17 cellular contexts compared by ENCODE assay signal in the genomic region with DNA sequence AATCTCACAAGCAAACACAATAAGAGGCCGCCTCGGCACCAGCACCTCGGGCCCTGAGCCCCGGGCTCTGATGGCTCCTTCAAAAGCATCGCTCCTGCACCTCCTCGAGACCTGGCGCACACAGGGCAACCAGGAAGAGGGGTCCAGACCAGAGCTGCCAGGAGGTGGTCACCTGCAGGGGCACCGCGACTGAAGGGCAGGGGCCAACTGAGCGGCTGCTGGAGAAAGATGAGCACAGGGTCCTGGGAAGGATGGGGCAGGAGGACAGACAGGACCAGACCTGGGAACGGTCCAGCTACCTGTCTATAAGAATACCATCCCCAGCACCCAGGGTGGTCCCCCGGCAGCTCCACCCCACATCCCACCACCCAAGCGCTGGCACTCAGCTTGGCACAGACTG. TPM values are rescaled to one million over a fixed set of nuclear protein-coding genes. Genes with fewer than 3 reads are reported as not detected.
A peak's percentile ranks its signal among the peaks of the same experiment; 100 is the strongest.
DNase-seq lines count a peak whose midpoint lies in the region; ATAC-seq and TF ChIP-seq lines count a peak whose summit lies in the region.
"Had no signal": no experiment of that assay in that cellular context is flagged by ENCODE, and none has a peak within 500 bp of the region (broad histone marks: within the 10 kb centered on the region; RNA-seq: fewer than 3 reads in every experiment).

No MANE protein-coding gene starts in this region.

- peaks cover 7% of the 10 kb centered on the region for H3K36me3 Mint-ChIP-seq in glutamatergic neuron (ENCODE audit: unreplicated experiment)
- H3K36me3 Mint-ChIP-seq in activated T-helper 2 cell treated with anti-CD3 and anti-CD28 coated beads, Interferon-gamma antibody, Interleukin-2, Interleukin-4, amounts not matched to agents 10 μg/mL and 5 μg/mL and 100 μg/mL, durations not matched to agents 14 hours and 24 hours and 36 hours (ENCODE audit: low read depth): peaks cover 49% of the 10 kb centered on the region
- H3K36me3 Mint-ChIP-seq in activated T-cell treated with anti-CD3 and anti-CD28 coated beads, Interleukin-2, amount 50 U/mL, for 72 hours (ENCODE audit: insufficient read depth in 2 of 2): peaks cover 4 to 12% of the 10 kb centered on the region in 2 donors

- ATAC-seq in right cardiac atrium (no peak), left cardiac atrium (no peak)
- ATAC-seq in activated T-cell treated with anti-CD3 and anti-CD28 coated beads, Interleukin-2, amount 50 U/mL, for 72 hours (replicated peaks in 1 of 2): no peak
- ATAC-seq: GM23338 had no signal

- H3K4me1 Mint-ChIP-seq in glutamatergic neuron (ENCODE audit: low read depth, unreplicated experiment): peaks cover 12% of the 10 kb centered on the region
- H3K4me1 Mint-ChIP-seq in activated T-helper 2 cell treated with anti-CD3 and anti-CD28 coated beads, Interferon-gamma antibody, Interleukin-2, Interleukin-4, amounts not matched to agents 10 μg/mL and 5 μg/mL and 100 μg/mL, durations not matched to agents 14 hours and 24 hours and 36 hours (ENCODE audit: low read depth): peaks cover 3% of the 10 kb centered on the region
- peaks cover 5% of the 10 kb centered on the region for H3K4me1 Mint-ChIP-seq in activated T-cell treated with anti-CD3 and anti-CD28 coated beads, Interleukin-2, amount 50 U/mL, for 72 hours (ENCODE audit: low read depth)
- H3K4me1 Mint-ChIP-seq: GM23338 had no signal

- peaks cover 11% of the 10 kb centered on the region for H3K27me3 Mint-ChIP-seq in glutamatergic neuron (ENCODE audit: unreplicated experiment)
- no peaks in the 10 kb centered on the region for H3K27me3 Mint-ChIP-seq in activated T-helper 2 cell treated with anti-CD3 and anti-CD28 coated beads, Interferon-gamma antibody, Interleukin-2, Interleukin-4, amounts not matched to agents 10 μg/mL and 5 μg/mL and 100 μg/mL, durations not matched to agents 14 hours and 24 hours and 36 hours (ENCODE audit: low read depth)
- H3K27me3 Mint-ChIP-seq in activated T-cell treated with anti-CD3 and anti-CD28 coated beads, Interleukin-2, amount 50 U/mL, for 72 hours (ENCODE audit: low read depth): no peaks in the 10 kb centered on the region
- H3K27me3 Mint-ChIP-seq: B cell; CD4-positive, alpha-beta memory T cell had no signal

- no peak overlapping the region for H3K27ac Mint-ChIP-seq in glutamatergic neuron (ENCODE audit: unreplicated experiment)
- H3K27ac Mint-ChIP-seq in activated T-helper 2 cell treated with anti-CD3 and anti-CD28 coated beads, Interferon-gamma antibody, Interleukin-2, Interleukin-4, amounts not matched to agents 10 μg/mL and 5 μg/mL and 100 μg/mL, durations not matched to agents 14 hours and 24 hours and 36 hours: no peak overlapping the region
- no peak overlapping the region for H3K27ac Mint-ChIP-seq in activated T-cell treated with anti-CD3 and anti-CD28 coated beads, Interleukin-2, amount 50 U/mL, for 72 hours
- H3K27ac Mint-ChIP-seq: B cell had no signal

- H2AFZ ChIP-seq in osteoblast (ENCODE audit: low read length): no peak overlapping the region
- H2AFZ ChIP-seq: GM23338 had no signal

- peaks cover 10% of the 10 kb centered on the region for H4K20me1 ChIP-seq in osteoblast (ENCODE audit: insufficient read depth, low read length)

- TF ChIP-seq CTCF in glutamatergic neuron (IDR thresholded peaks at IDR 0.05; ENCODE audit: partially characterized antibody, unreplicated experiment) (no peak), osteoblast (IDR thresholded peaks at IDR 0.05; ENCODE audit: extremely low read depth, low read depth, low read length) (no peak)

- H3K27me3 ChIP-seq in right cardiac atrium (ENCODE audit: control insufficient read depth, insufficient read depth): no peaks in the 10 kb centered on the region
- H3K27me3 ChIP-seq in osteoblast (ENCODE audit: insufficient read depth, low read length): no peaks in the 10 kb centered on the region

- H3K4me3 ChIP-seq in right cardiac atrium (ENCODE audit: low read length): no peak overlapping the region
- H3K4me3 ChIP-seq in osteoblast (ENCODE audit: insufficient read depth, low read length): no peak overlapping the region
- H3K4me3 ChIP-seq: GM23338 had no signal

- peaks cover 37% of the 10 kb centered on the region for H3K36me3 ChIP-seq in osteoblast (ENCODE audit: insufficient read depth, low read length)

- H3K27ac ChIP-seq in right cardiac atrium (ENCODE audit: low read length): no peak overlapping the region
- no peak overlapping the region for H3K27ac ChIP-seq in osteoblast (ENCODE audit: low read depth, low read length)
- H3K27ac ChIP-seq: C4-2B, HL-60 had no signal

- H3K9me3 ChIP-seq in right cardiac atrium (ENCODE audit: control insufficient read depth, low read length) (no peaks in the 10 kb centered on the region), osteoblast (ENCODE audit: low read depth, low read length) (no peaks in the 10 kb centered on the region)

- DNase-seq in right cardiac atrium (peak in 2 of 3 donors; percentile 40 to 41), left cardiac atrium (no peak), glutamatergic neuron (peak; percentile 12), osteoblast (ENCODE audit: insufficient read length, low spot score, missing footprints) (peak; percentile 63), NCI-H128 (lab: John Stamatoyannopoulos, UW; ENCODE audit: unreplicated experiment) (no peak)
- DNase-seq in stimulated activated CD4-positive, alpha-beta T cell treated with anti-CD3 and anti-CD28 coated beads, Interleukin-15, amount 100 ng/mL, for 24 hours: no peak
- DNase-seq in activated T-helper 2 cell treated with anti-CD3 and anti-CD28 coated beads, Interferon-gamma antibody, Interleukin-2, Interleukin-4, amounts not matched to agents 10 μg/mL and 5 μg/mL and 100 μg/mL, durations not matched to agents 14 hours and 24 hours and 36 hours (ENCODE audit: low spot score): no peak
- DNase-seq in activated T-cell treated with anti-CD3 and anti-CD28 coated beads, Interleukin-2, amount 50 U/mL, for 72 hours: no peak
- DNase-seq: ACHN; CD4-positive, alpha-beta memory T cell; DMS79 treated with DMSO at 0.1 percent for 48 hours; EL; H7 had no signal

- intact Hi-C loops in right cardiac atrium (cut with DNase I) (loop anchor here in 2 of 4 donors (10.0 kb wide), 2 partner anchors 567 to 637 kb away; a partner anchor contains a TSS), left cardiac atrium (cut with DNase I) (loop anchor here (5.0 kb wide), 1 partner anchor 635 kb away; no protein-coding TSS in a partner anchor)
- intact Hi-C loops in activated T-helper 2 cell treated with anti-CD3 and anti-CD28 coated beads, Interferon-gamma antibody, Interleukin-2, Interleukin-4, amounts not matched to agents 10 μg/mL and 5 μg/mL and 100 μg/mL, durations not matched to agents 14 hours and 24 hours and 36 hours (cut with micrococcal nuclease): no loop called here

- H3K4me1 ChIP-seq in right cardiac atrium (ENCODE audit: control insufficient read depth, insufficient read depth, low read length): peaks cover 4% of the 10 kb centered on the region
- no peaks in the 10 kb centered on the region for H3K4me1 ChIP-seq in osteoblast (ENCODE audit: insufficient read depth, low read length)

- no peak overlapping the region for H3K4me2 ChIP-seq in osteoblast (ENCODE audit: insufficient read depth, low read length)
- H3K4me2 ChIP-seq: GM23338 had no signal

- H3K9me3 Mint-ChIP-seq in glutamatergic neuron (ENCODE audit: unreplicated experiment): peaks cover 1% of the 10 kb centered on the region
- H3K9me3 Mint-ChIP-seq in activated T-helper 2 cell treated with anti-CD3 and anti-CD28 coated beads, Interferon-gamma antibody, Interleukin-2, Interleukin-4, amounts not matched to agents 10 μg/mL and 5 μg/mL and 100 μg/mL, durations not matched to agents 14 hours and 24 hours and 36 hours: no peaks in the 10 kb centered on the region
- H3K9me3 Mint-ChIP-seq in activated T-cell treated with anti-CD3 and anti-CD28 coated beads, Interleukin-2, amount 50 U/mL, for 72 hours: no peaks in the 10 kb centered on the region
- H3K9me3 Mint-ChIP-seq: CD4-positive, alpha-beta memory T cell; GM23338 had no signal

- peaks cover 3% of the 10 kb centered on the region for H3K79me2 ChIP-seq in osteoblast (ENCODE audit: insufficient read depth, low read length)

- WGBS in right cardiac atrium: 97% methylated on average over 13 of the region's 13 CpGs

- H3K4me3 Mint-ChIP-seq in glutamatergic neuron (ENCODE audit: unreplicated experiment): no peak overlapping the region
- H3K4me3 Mint-ChIP-seq in activated T-helper 2 cell treated with anti-CD3 and anti-CD28 coated beads, Interferon-gamma antibody, Interleukin-2, Interleukin-4, amounts not matched to agents 10 μg/mL and 5 μg/mL and 100 μg/mL, durations not matched to agents 14 hours and 24 hours and 36 hours (ENCODE audit: low read depth): no peak overlapping the region
- H3K4me3 Mint-ChIP-seq in activated T-cell treated with anti-CD3 and anti-CD28 coated beads, Interleukin-2, amount 50 U/mL, for 72 hours: no peak overlapping the region
- H3K4me3 Mint-ChIP-seq: B cell; CD4-positive, alpha-beta memory T cell; GM23338 had no signal

RNA-seq across cellular contexts. Expression of a gene that starts 20.8 kb away (rescaled TPM):
- total RNA-seq in right cardiac atrium: 10 to 100 TPM; 15.3 to 36.7 (median 29.7) TPM
- polyA plus RNA-seq in right cardiac atrium: 41.0 TPM
- 10 to 100 TPM; 18.9 to 24.9 TPM for total RNA-seq in left cardiac atrium
- 57.6 TPM for total RNA-seq in glutamatergic neuron (ENCODE audit: unreplicated experiment)
- 66.2 and 72.2 TPM in 2 replicates for total RNA-seq in osteoblast
- 52.3 and 55.0 TPM in 2 replicates for total RNA-seq in activated T-helper 2 cell treated with anti-CD3 and anti-CD28 coated beads, Interferon-gamma antibody, Interleukin-2, Interleukin-4, amounts not matched to agents 10 μg/mL and 5 μg/mL and 100 μg/mL, durations not matched to agents 14 hours and 24 hours and 36 hours
- 10 to 100 TPM; 51.2 to 63.8 TPM for total RNA-seq in activated T-cell treated with anti-CD3 and anti-CD28 coated beads, Interleukin-2, amount 50 U/mL, for 72 hours

RNA-seq across cellular contexts. Expression of a gene that starts 30.1 kb away (rescaled TPM):
- 10 to 100 TPM; 19.5 to 24.4 (median 21.9) TPM for total RNA-seq in right cardiac atrium
- polyA plus RNA-seq in right cardiac atrium: 21.4 TPM
- total RNA-seq in left cardiac atrium: 10 to 100 TPM; 18.9 TPM
- total RNA-seq in glutamatergic neuron (ENCODE audit: unreplicated experiment): 28.1 TPM
- total RNA-seq in osteoblast: 21.4 and 21.5 TPM in 2 replicates
- 40.0 and 40.5 TPM in 2 replicates for total RNA-seq in activated T-helper 2 cell treated with anti-CD3 and anti-CD28 coated beads, Interferon-gamma antibody, Interleukin-2, Interleukin-4, amounts not matched to agents 10 μg/mL and 5 μg/mL and 100 μg/mL, durations not matched to agents 14 hours and 24 hours and 36 hours
- 10 to 100 TPM; 31.7 to 39.9 TPM for total RNA-seq in activated T-cell treated with anti-CD3 and anti-CD28 coated beads, Interleukin-2, amount 50 U/mL, for 72 hours

RNA-seq across cellular contexts. Expression of a gene that starts 30.1 kb away (rescaled TPM):
- total RNA-seq in right cardiac atrium: 10 to 100 TPM; 10.6 to 17.2 (median 14.6) TPM
- polyA plus RNA-seq in right cardiac atrium: 20.7 TPM
- 10 to 100 TPM; 15.4 to 15.8 TPM for total RNA-seq in left cardiac atrium
- total RNA-seq in glutamatergic neuron (ENCODE audit: unreplicated experiment): 19.5 TPM
- 18.5 and 21.8 TPM in 2 replicates for total RNA-seq in osteoblast
- 68.3 and 69.3 TPM in 2 replicates for total RNA-seq in activated T-helper 2 cell treated with anti-CD3 and anti-CD28 coated beads, Interferon-gamma antibody, Interleukin-2, Interleukin-4, amounts not matched to agents 10 μg/mL and 5 μg/mL and 100 μg/mL, durations not matched to agents 14 hours and 24 hours and 36 hours
- 10 to 100 TPM; 63.6 to 79.3 TPM for total RNA-seq in activated T-cell treated with anti-CD3 and anti-CD28 coated beads, Interleukin-2, amount 50 U/mL, for 72 hours

Comparison
In these comparisons a context has a peak if more than half of its experiments do, and no peak if none do; other contexts are left out.
1. DNase-seq: peak in right cardiac atrium (2 of 3), glutamatergic neuron (single experiment) and osteoblast (single experiment); none in left cardiac atrium (single experiment), stimulated activated CD4-positive, alpha-beta T cell treated with anti-CD3 and anti-CD28 coated beads, Interleukin-15, amount 100 ng/mL, for 24 hours (single experiment), NCI-H128 (single experiment), activated T-helper 2 cell treated with anti-CD3 and anti-CD28 coated beads, Interferon-gamma antibody, Interleukin-2, Interleukin-4, amounts not matched to agents 10 μg/mL and 5 μg/mL and 100 μg/mL, durations not matched to agents 14 hours and 24 hours and 36 hours (single experiment) and activated T-cell treated with anti-CD3 and anti-CD28 coated beads, Interleukin-2, amount 50 U/mL, for 72 hours (0 of 2).